Comparison of ENCODE assay signal across 8 cellular contexts in the genomic region with DNA sequence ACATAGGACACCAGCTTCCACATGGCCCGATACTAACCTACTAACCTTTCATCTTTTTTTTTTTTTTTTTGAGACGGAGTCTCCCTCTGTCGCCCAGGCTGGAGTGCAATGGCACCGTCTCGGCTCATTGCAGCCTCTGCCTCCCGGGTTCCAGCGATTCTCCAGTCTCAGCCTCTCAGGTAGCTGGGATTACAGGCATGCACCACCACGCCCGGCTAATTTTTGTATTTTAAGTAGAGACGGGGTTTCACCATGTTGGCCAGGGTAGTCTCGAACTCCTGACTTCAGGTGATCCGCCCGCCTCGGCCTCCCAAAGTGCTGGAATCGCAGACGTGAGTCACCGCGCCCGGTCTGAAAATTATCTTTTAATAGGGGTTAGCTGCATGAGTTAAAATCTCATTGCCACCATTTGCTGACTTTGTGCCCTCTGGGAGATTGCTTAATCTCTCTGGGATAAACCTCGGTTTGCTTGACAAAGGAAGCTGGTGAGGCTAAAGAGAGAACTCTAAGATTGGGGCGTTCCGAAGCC. TPM values are rescaled to one million over a fixed set of nuclear protein-coding genes. Genes with fewer than 3 reads are reported as not detected.
A peak's percentile ranks its signal among the peaks of the same experiment; 100 is the strongest.
DNase-seq lines count a peak whose midpoint lies in the region; ATAC-seq, FAIRE-seq and TF ChIP-seq lines count a peak whose summit lies in the region.
"Not testable (repeated sequence)": the region's sequence is repeated elsewhere in the genome, so short reads cannot be mapped to it uniquely, and the experiment has no call there.

No MANE protein-coding gene starts in this region.

- peak overlapping the region; percentile 75 to 84 for H3K4me3 Mint-ChIP-seq in stimulated activated naive CD8-positive, alpha-beta T cell treated with anti-CD3 and anti-CD28 coated beads, Interleukin-15, amount 100 ng/mL, for 72 hours

- not testable (repeated sequence) for H2BK120ac ChIP-seq in IMR-90 (ENCODE audit: low read depth, low read length); neuronal stem cell (ENCODE audit: low read depth, low read length)

- FAIRE-seq in endothelial cell of umbilical vein (lab: Jason Lieb, UNC) = peak; percentile 4

- H2AK9ac ChIP-seq in IMR-90 (replicated peaks; ENCODE audit: low read depth, low read length, poor library complexity) = not testable (repeated sequence)

- not testable (repeated sequence) for H3K9me1 ChIP-seq in IMR-90 (ENCODE audit: insufficient read depth, low read length); endothelial cell of umbilical vein (replicated peaks; ENCODE audit: control insufficient read depth, extremely low read depth, insufficient read depth, low read length)

- not testable (repeated sequence) for TF ChIP-seq RAD21 in IMR-90 (IDR thresholded peaks at IDR 0.05; ENCODE audit: low read length)

- in situ Hi-C loops in IMR-90 (cut with MboI; ENCODE audit: low sequenced_read_pairs) = not testable (repeated sequence)

- not testable (repeated sequence) for H3K27me3 Mint-ChIP-seq in stimulated activated naive CD8-positive, alpha-beta T cell treated with anti-CD3 and anti-CD28 coated beads, Interleukin-15, amount 100 ng/mL, for 72 hours

- WGBS in IMR-90 (ENCODE audit: extremely low coverage in 2 of 2, insufficient read length in 1 of 2), 2 experiments = 69% methylated on average over 8 of the region's 22 CpGs; no CpG with 5 or more reads in 1 of the 2 experiments
- no CpG with 5 or more reads among the region's 22 CpGs for WGBS in neuronal stem cell (ENCODE audit: extremely low coverage in 2 of 2, insufficient read length in 2 of 2, insufficient replicate concordance in 1 of 2), 2 donors

- 0 out of 2 replicates have a peak overlapping the region, but pooled peaks have one; percentile 2 for H3K9ac ChIP-seq in IMR-90 (ENCODE audit: low read depth, low read length)
- H3K9ac ChIP-seq in endothelial cell of umbilical vein (replicated peaks; ENCODE audit: extremely low read depth, insufficient read depth, low read length); neuronal stem cell (ENCODE audit: low read depth, low read length, poor library complexity): not testable (repeated sequence)

- H3K23ac ChIP-seq in IMR-90 (ENCODE audit: low read depth, low read length); neuronal stem cell (ENCODE audit: low read depth, low read length, poor library complexity): not testable (repeated sequence)

- not testable (repeated sequence) for ATAC-seq in IMR-90 (ENCODE audit: low read depth); left lung; stimulated activated naive CD8-positive, alpha-beta T cell treated with anti-CD3 and anti-CD28 coated beads, Interleukin-15, amount 100 ng/mL, for 72 hours

- H3K14ac ChIP-seq in IMR-90 (replicated peaks; ENCODE audit: low read depth, low read length); neuronal stem cell (ENCODE audit: low read length): not testable (repeated sequence)

- H2BK12ac ChIP-seq in neuronal stem cell (ENCODE audit: low read length) = not testable (repeated sequence)

- peaks cover 18% of the 10 kb centered on the region for H3K4me1 Mint-ChIP-seq in stimulated activated naive CD8-positive, alpha-beta T cell treated with anti-CD3 and anti-CD28 coated beads, Interleukin-15, amount 100 ng/mL, for 72 hours

- TF ChIP-seq CTCF in BE2C (IDR thresholded peaks at IDR 0.05; ENCODE audit: low read depth, low read length); IMR-90 (conservative IDR thresholded peaks at IDR 0.05; ENCODE audit: low read depth, low read length); WERI-Rb-1 (IDR thresholded peaks at IDR 0.05; ENCODE audit: low read depth, low read length); ascending aorta (IDR thresholded peaks at IDR 0.05); endothelial cell of umbilical vein (IDR thresholded peaks at IDR 0.05; ENCODE audit: extremely low read depth in 1 of 2, insufficient read depth in 1 of 2, low read depth in 1 of 2, low read length in 2 of 2); left lung (IDR thresholded peaks at IDR 0.05): not testable (repeated sequence)

- peak overlapping the region in 1 of 2 experiments; percentile 63; a peak in 1 of 4 replicates for H4K8ac ChIP-seq in IMR-90 (ENCODE audit: low read depth in 2 of 2, low read length in 2 of 2)
- H4K8ac ChIP-seq in neuronal stem cell (ENCODE audit: low read depth, low read length) = not testable (repeated sequence)

- not testable (repeated sequence) for H2AK5ac ChIP-seq in IMR-90 (ENCODE audit: low read depth, low read length); neuronal stem cell (ENCODE audit: low read depth, low read length)

- not testable (repeated sequence) for H2BK15ac ChIP-seq in IMR-90 (ENCODE audit: low read depth, low read length); neuronal stem cell (ENCODE audit: low read length)

- not testable (repeated sequence) for H3K4ac ChIP-seq in IMR-90 (ENCODE audit: low read depth, low read length); neuronal stem cell (ENCODE audit: low read length)

- not testable (repeated sequence) for H3K27me3 ChIP-seq in BE2C; IMR-90 (ENCODE audit: control insufficient read depth, insufficient read depth, low read length); WERI-Rb-1 (ENCODE audit: insufficient read depth, low read depth, severe bottlenecking); ascending aorta; endothelial cell of umbilical vein (ENCODE audit: control insufficient read depth in 2 of 2, insufficient read depth in 2 of 2, low read length in 2 of 2); left lung
- peaks cover 0 to 22% (median 2%) of the 10 kb centered on the region in 3 experiments for H3K27me3 ChIP-seq in neuronal stem cell (ENCODE audit: control insufficient read depth in 3 of 3, insufficient read depth in 3 of 3, low read depth in 1 of 3, low read length in 3 of 3)

- H3K9me3 Mint-ChIP-seq in stimulated activated naive CD8-positive, alpha-beta T cell treated with anti-CD3 and anti-CD28 coated beads, Interleukin-15, amount 100 ng/mL, for 72 hours = not testable (repeated sequence)

- not testable (repeated sequence) for H3K27ac Mint-ChIP-seq in stimulated activated naive CD8-positive, alpha-beta T cell treated with anti-CD3 and anti-CD28 coated beads, Interleukin-15, amount 100 ng/mL, for 72 hours

- H3K4me1 ChIP-seq in BE2C; IMR-90 (ENCODE audit: control insufficient read depth, insufficient read depth, low read length); endothelial cell of umbilical vein (ENCODE audit: control insufficient read depth, extremely low read depth, insufficient read depth, low read length); neuronal stem cell (ENCODE audit: control insufficient read depth in 2 of 2, insufficient read depth in 1 of 2, low read depth in 1 of 2, low read length in 2 of 2): not testable (repeated sequence)
- H3K4me1 ChIP-seq in ascending aorta (peaks cover 3 to 15% of the 10 kb centered on the region in 2 donors), left lung (peaks cover 0 to 25% of the 10 kb centered on the region in 2 donors)

- not testable (repeated sequence) for TF ChIP-seq POLR2A in IMR-90 (IDR thresholded peaks at IDR 0.05; ENCODE audit: low read depth, low read length); endothelial cell of umbilical vein (IDR thresholded peaks at IDR 0.05; ENCODE audit: low read depth, low read length)

- not testable (repeated sequence) for H3K36me3 ChIP-seq in BE2C; IMR-90 (ENCODE audit: control insufficient read depth, insufficient read depth, low read length); endothelial cell of umbilical vein (ENCODE audit: control insufficient read depth in 2 of 2, extremely low read depth in 1 of 2, insufficient read depth in 2 of 2, low read length in 2 of 2); neuronal stem cell (replicated peaks in 1 of 2; ENCODE audit: control insufficient read depth in 2 of 2, insufficient read depth in 2 of 2, low read length in 2 of 2)
- peaks cover 29% of the 10 kb centered on the region for H3K36me3 ChIP-seq in WERI-Rb-1
- H3K36me3 ChIP-seq in ascending aorta = peaks cover 6 to 17% of the 10 kb centered on the region in 2 donors
- H3K36me3 ChIP-seq in left lung = peaks cover 0 to 17% of the 10 kb centered on the region in 2 donors

- dilution Hi-C loops in IMR-90 (cut with HindIII; ENCODE audit: low sequenced_read_pairs, unreplicated experiment); endothelial cell of umbilical vein (cut with MboI; ENCODE audit: extremely low pct_ligation_motif_present, low sequenced_read_pairs): not testable (repeated sequence)

- H3K4me3 ChIP-seq in BE2C (ENCODE audit: low read depth, low read length) (peak overlapping the region; percentile 11), IMR-90 (ENCODE audit: insufficient read depth, low read depth, low read length) (peak overlapping the region; percentile 39; the same call in 1 of the 2 replicates), WERI-Rb-1 (ENCODE audit: low read depth, low read length) (peak overlapping the region; percentile 15; the same call in 1 of the 2 replicates), ascending aorta (peak overlapping the region; percentile 77 to 82), endothelial cell of umbilical vein (replicated peaks in 1 of 3; ENCODE audit: insufficient read depth in 1 of 3, low read depth in 1 of 3, low read length in 3 of 3) (peak overlapping the region in 1 of 3 experiments; percentile 30), left lung (peak overlapping the region in 1 of 2 donors; percentile 86), neuronal stem cell (ENCODE audit: low read length in 2 of 2) (peak overlapping the region in 1 of 2 donors; percentile 19)

- H3K79me1 ChIP-seq in IMR-90 (ENCODE audit: low read depth in 1 of 2, low read length in 2 of 2) = peaks cover 0 to 13% of the 10 kb centered on the region in 2 experiments; a peak in 2 of 4 replicates
- not testable (repeated sequence) for H3K79me1 ChIP-seq in neuronal stem cell (ENCODE audit: low read depth, low read length)

- peak overlapping the region; percentile 74 for H3K4me2 ChIP-seq in IMR-90 (ENCODE audit: low read depth, low read length)
- H3K4me2 ChIP-seq in endothelial cell of umbilical vein (ENCODE audit: insufficient read depth, low read length) = peak overlapping the region; percentile 59
- H3K4me2 ChIP-seq in neuronal stem cell (ENCODE audit: insufficient read depth, low read length, poor library complexity, severe bottlenecking) = not testable (repeated sequence)

- H3K79me2 ChIP-seq in endothelial cell of umbilical vein (ENCODE audit: control insufficient read depth, insufficient read depth, low read length) = not testable (repeated sequence)

- H3K18ac ChIP-seq in IMR-90 (ENCODE audit: low read depth, low read length); neuronal stem cell (ENCODE audit: low read length): not testable (repeated sequence)

- H3K27ac ChIP-seq in IMR-90 (ENCODE audit: insufficient read depth, low read length); endothelial cell of umbilical vein (ENCODE audit: insufficient read depth, low read depth, low read length); neuronal stem cell (replicated peaks; ENCODE audit: low read length): not testable (repeated sequence)
- peak overlapping the region; percentile 59 for H3K27ac ChIP-seq in WERI-Rb-1
- peak overlapping the region; percentile 66 to 84 for H3K27ac ChIP-seq in ascending aorta
- peak overlapping the region; percentile 83 to 87 for H3K27ac ChIP-seq in left lung

- H2AFZ ChIP-seq in IMR-90 (replicated peaks; ENCODE audit: low read length, poor library complexity) (peak overlapping the region; percentile 91), endothelial cell of umbilical vein (ENCODE audit: low read depth, low read length) (peak overlapping the region; percentile 97), neuronal stem cell (ENCODE audit: low read length) (peak overlapping the region; percentile 98)

- not testable (repeated sequence) for BruUV-seq in IMR-90 (replicated peaks; lab: Mats Ljungman, UMichigan); endothelial cell of umbilical vein (replicated peaks; lab: Mats Ljungman, UMichigan)

- H4K5ac ChIP-seq in IMR-90 (ENCODE audit: low read depth, low read length) = not testable (repeated sequence)

- CTCF ChIA-PET in IMR-90 (lab: Yijun Ruan, JAX) = interaction anchor here (1.4 to 1.6 kb wide), 2 partner anchors 8 to 9 kb away, joined by 3 to 6 read pairs; no protein-coding TSS in a partner anchor
- CTCF ChIA-PET in endothelial cell of umbilical vein (lab: Charles Lee) = interaction anchor here (0.7 to 6.5 kb wide), 11 partner anchors 9 to 327 kb away, joined by 3 to 46 read pairs (median 7); no protein-coding TSS in a partner anchor

- H4K91ac ChIP-seq in IMR-90 (ENCODE audit: insufficient read depth, low read depth, low read length); neuronal stem cell (ENCODE audit: low read depth, low read length, poor library complexity): not testable (repeated sequence)

- H3K56ac ChIP-seq in IMR-90 (ENCODE audit: extremely low read depth, insufficient read depth, low read length) = not testable (repeated sequence)

- peak overlapping the region; percentile 18; the same call in 1 of the 2 replicates for H2BK20ac ChIP-seq in IMR-90 (ENCODE audit: low read depth, low read length)

- H4K20me1 ChIP-seq in IMR-90 (ENCODE audit: insufficient read depth, low read length); endothelial cell of umbilical vein (replicated peaks; ENCODE audit: control insufficient read depth, extremely low read depth, insufficient read depth, low read length): not testable (repeated sequence)

- POLR2A ChIA-PET in IMR-90 (lab: Charles Lee; ENCODE audit: unreplicated experiment) = interaction anchor here (0.6 kb wide), 1 partner anchor 1003 kb away, joined by 4 read pairs; no protein-coding TSS in a partner anchor
- POLR2A ChIA-PET in endothelial cell of umbilical vein (lab: Charles Lee) = not testable (repeated sequence)

- not testable (repeated sequence) for H3K9me3 ChIP-seq in BE2C; IMR-90 (ENCODE audit: control insufficient read depth, insufficient read depth, low read length); WERI-Rb-1 (ENCODE audit: severe bottlenecking); ascending aorta; endothelial cell of umbilical vein (replicated peaks; ENCODE audit: control insufficient read depth, insufficient read depth, low read length); left lung; neuronal stem cell (replicated peaks in 1 of 2; ENCODE audit: control insufficient read depth in 2 of 2, insufficient read depth in 1 of 2, low read depth in 1 of 2, low read length in 2 of 2)

- not testable (repeated sequence) for DNase-seq in BE2C; IMR-90; WERI-Rb-1; ascending aorta (ENCODE audit: low spot score in 2 of 2); endothelial cell of umbilical vein (ENCODE audit: low read depth, low spot score); neuronal stem cell (ENCODE audit: low spot score); stimulated activated naive CD8-positive, alpha-beta T cell treated with anti-CD3 and anti-CD28 coated beads, Interleukin-15, amount 100 ng/mL, for 72 hours
- peak in 1 of 2 donors; percentile 76 for DNase-seq in left lung

- not testable (repeated sequence) for H2BK5ac ChIP-seq in IMR-90 (ENCODE audit: low read depth, low read length, poor library complexity, severe bottlenecking); neuronal stem cell (ENCODE audit: low read length)

- intact Hi-C loops in IMR-90 (cut with micrococcal nuclease); left lung (cut with DNase I): not testable (repeated sequence)
- intact Hi-C loops in ascending aorta (cut with DNase I) (loop anchor here (10.0 kb wide), 1 partner anchor 289 kb away; a partner anchor contains a TSS), endothelial cell of umbilical vein (cut with micrococcal nuclease) (loop anchor here (2.0 kb wide), 1 partner anchor 21 kb away; no protein-coding TSS in a partner anchor)

RNA-seq across cellular contexts. Expression of a gene that starts 0.4 kb away (rescaled TPM):
- polyA plus RNA-seq in BE2C (2012; ENCODE audit: insufficient read depth, insufficient read length, low read depth) = 68.4 TPM
- 2.5 and 3.9 TPM in 2 replicates for total RNA-seq in IMR-90 (2012; rRNA removed)
- polyA plus RNA-seq in IMR-90 (2012; rRNA removed) = 10.4 and 12.1 TPM in 2 replicates
- polyA plus RNA-seq in IMR-90 (2012; cell fraction: cytosol; rRNA removed) = 5.4 and 8.9 TPM in 2 replicates
- polyA plus RNA-seq in IMR-90 (2012; cell fraction: nucleus; rRNA removed; ENCODE audit: low replicate concordance) = 108 and 158 TPM in 2 replicates
- total RNA-seq in ascending aorta = 13.2 TPM
- 20.8 and 27.2 TPM in 2 replicates for total RNA-seq in endothelial cell of umbilical vein
- 10.5 and 13.7 TPM in 2 replicates for polyA plus RNA-seq in endothelial cell of umbilical vein
- 3.0 and 4.6 TPM in 2 replicates for polyA plus RNA-seq in endothelial cell of umbilical vein (2011; cell fraction: cytosol; rRNA removed)
- 142 and 147 TPM in 2 replicates for polyA plus RNA-seq in endothelial cell of umbilical vein (2011; cell fraction: nucleus; rRNA removed)
- polyA plus RNA-seq in endothelial cell of umbilical vein (2012) = 17.2 and 26.3 TPM in 2 replicates
- 15.6 and 21.1 TPM in 2 replicates for polyA minus RNA-seq in endothelial cell of umbilical vein
- 9.3 TPM for polyA minus RNA-seq in endothelial cell of umbilical vein (2011; cell fraction: cytosol; rRNA and poly(A)+ RNA removed)
- polyA minus RNA-seq in endothelial cell of umbilical vein (2011; cell fraction: nucleus; rRNA and poly(A)+ RNA removed) = 20.5 and 27.4 TPM in 2 replicates
- total RNA-seq in left lung = 10 to 100 TPM; 46.9 to 50.2 TPM
- polyA plus RNA-seq in neuronal stem cell (2013, experiment 1 of 2) = 17.4 TPM
- polyA plus RNA-seq in neuronal stem cell (2013, experiment 2 of 2) = 18.1 TPM

RNA-seq across cellular contexts. Expression of a gene that starts 50.2 kb away (rescaled TPM):
- 11.1 TPM for polyA plus RNA-seq in BE2C (2012; ENCODE audit: insufficient read depth, insufficient read length, low read depth)
- total RNA-seq in IMR-90 (2012; rRNA removed) (1.7 and 3.4 TPM in 2 replicates), ascending aorta (435 TPM), endothelial cell of umbilical vein (3.8 and 4.0 TPM in 2 replicates), left lung (10 to 100 TPM; 14.9 to 31.4 TPM)
- polyA plus RNA-seq in IMR-90 (2012; rRNA removed) (8.4 and 9.0 TPM in 2 replicates), endothelial cell of umbilical vein (2.5 and 3.1 TPM in 2 replicates)
- 5.2 and 16.8 TPM in 2 replicates for polyA plus RNA-seq in IMR-90 (2012; cell fraction: cytosol; rRNA removed)
- polyA plus RNA-seq in IMR-90 (2012; cell fraction: nucleus; rRNA removed; ENCODE audit: low replicate concordance) = 7.4 and 9.5 TPM in 2 replicates
- polyA plus RNA-seq in endothelial cell of umbilical vein (2011; cell fraction: cytosol; rRNA removed) = 1.6 and 1.7 TPM in 2 replicates
- 0.76 and 1.2 TPM in 2 replicates for polyA plus RNA-seq in endothelial cell of umbilical vein (2011; cell fraction: nucleus; rRNA removed)
- 0.83 and 1.5 TPM in 2 replicates for polyA plus RNA-seq in endothelial cell of umbilical vein (2012)
- polyA minus RNA-seq in endothelial cell of umbilical vein = 0.66 and 0.79 TPM in 2 replicates
- polyA minus RNA-seq in endothelial cell of umbilical vein (2011; cell fraction: cytosol; rRNA and poly(A)+ RNA removed) = not detected
- polyA minus RNA-seq in endothelial cell of umbilical vein (2011; cell fraction: nucleus; rRNA and poly(A)+ RNA removed) = 0.34 and 0.53 TPM in 2 replicates
- polyA plus RNA-seq in neuronal stem cell (2013, experiment 1 of 2) = 1.3 TPM
- 1.6 TPM for polyA plus RNA-seq in neuronal stem cell (2013, experiment 2 of 2)

Comparison
In these comparisons a context has a peak if more than half of its experiments do, and no peak if none do; other contexts are left out.
1. RNA of a gene that starts 50.2 kb away (total RNA-seq): 435 TPM in ascending aorta (single experiment); 14.9 to 31.4 TPM in left lung, 3.8 to 4.0 TPM in endothelial cell of umbilical vein and 1.7 to 3.4 TPM in IMR-90; every median in the first group is over 10 times any median in the second.
2. Peak in every context shown above with its lines, with median percentiles within 50 percentile points of each other: H2AFZ ChIP-seq.